28 cellular contexts compared by ENCODE assay signal in the genomic region with DNA sequence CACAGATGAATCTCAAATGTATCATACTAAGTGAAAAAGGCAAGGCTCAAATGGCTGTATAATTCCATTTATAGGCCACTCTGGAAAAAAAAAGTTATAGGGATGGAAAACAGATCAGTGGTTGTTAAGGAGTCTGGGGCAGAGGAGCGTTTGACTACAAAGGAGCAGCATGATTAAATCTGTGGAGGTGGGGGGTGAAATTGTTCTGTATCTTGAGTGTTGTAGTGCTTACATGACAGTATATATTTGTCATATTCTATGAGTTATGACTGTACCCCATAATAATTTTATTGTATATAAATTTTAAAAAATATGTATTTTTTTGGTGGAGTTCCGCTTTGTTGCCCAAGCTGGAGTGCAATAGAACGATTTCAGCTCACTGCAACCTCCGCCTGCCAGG. TPM values are rescaled to one million over a fixed set of nuclear protein-coding genes. Genes with fewer than 3 reads are reported as not detected.
A peak's percentile ranks its signal among the peaks of the same experiment; 100 is the strongest.
DNase-seq lines count a peak whose midpoint lies in the region; ATAC-seq, FAIRE-seq and TF ChIP-seq lines count a peak whose summit lies in the region.
"Had no signal": no experiment of that assay in that cellular context is flagged by ENCODE, and none has a peak within 500 bp of the region (broad histone marks: within the 10 kb centered on the region; RNA-seq: fewer than 3 reads in every experiment).

No MANE protein-coding gene starts in this region.

- H2AFZ ChIP-seq in GM12878 (ENCODE audit: control insufficient read depth, low read depth, low read length) = no peak overlapping the region
- H2AFZ ChIP-seq: GM23338 had no signal

- H4K20me1 ChIP-seq in GM12878 (ENCODE audit: control insufficient read depth, insufficient read depth) = no peaks in the 10 kb centered on the region

- H3K27ac ChIP-seq in GM12878 (ENCODE audit: control insufficient read depth, insufficient read depth) = 0 out of 2 replicates have a peak overlapping the region, but pooled peaks have one; percentile 18
- H3K27ac ChIP-seq: SJSA1 had no signal

- H3K4me1 ChIP-seq in GM12878 (ENCODE audit: control insufficient read depth, insufficient read depth, low read length) = peaks cover 13% of the 10 kb centered on the region
- H3K4me1 ChIP-seq: Caco-2, HAP-1, SJSA1 had no signal

- no peaks in the 10 kb centered on the region for H3K27me3 ChIP-seq in GM12878 (replicated peaks in 1 of 2; ENCODE audit: control insufficient read depth in 2 of 2, insufficient read depth in 2 of 2, low read length in 1 of 2)
- H3K27me3 ChIP-seq: SJSA1 had no signal

- in situ Hi-C loops in GM12878 (cut with MboI) = no loop called here

- no peak overlapping the region; the same call in 1 of the 2 replicates for H3K4me2 ChIP-seq in GM12878 (ENCODE audit: control insufficient read depth, insufficient read depth)
- H3K4me2 ChIP-seq: GM23338 had no signal

- no peak for DNase-seq in activated CD8-positive, alpha-beta T cell treated with anti-CD3 and anti-CD28 coated beads for 36 hours
- DNase-seq in activated CD8-positive, alpha-beta T cell treated with anti-CD3 and anti-CD28 coated beads, Interleukin-2, amount 10 ng/mL, durations not matched to agents 7 days and 5 days = no peak
- DNase-seq in GM19239 (ENCODE audit: insufficient read length, low spot score) (no peak), GM12878 (ENCODE audit: low read depth, low spot score) (no peak), progenitor cell of endocrine pancreas (ENCODE audit: low spot score, unreplicated experiment) (no peak), middle frontal gyrus (ENCODE audit: extremely low spot score, low spot score) (no peak), NCI-H1092 (lab: John Stamatoyannopoulos, UW) (no peak)
- DNase-seq: AML-193; C1 segment of cervical spinal cord; Caco-2; CD4-positive, alpha-beta memory T cell; HFFc6; KBM-7; MM.1S; NCI-H1417; NCI-H1694; NCI-H2029 treated with DMSO at 0.1 percent for 48 hours; NCI-H2227 treated with DMSO at 0.1 percent for 48 hours; NCI-H526 treated with DMSO at 0.1 percent for 48 hours; Right ventricle myocardium superior; RPMI8226 had no signal

- RAD21 ChIA-PET in GM12878 (lab: Charles Lee; ENCODE audit: unreplicated experiment) = no interaction called here

- intact Hi-C loops in activated CD8-positive, alpha-beta T cell treated with anti-CD3 and anti-CD28 coated beads for 36 hours (cut with micrococcal nuclease) = no loop called here
- intact Hi-C loops in GM12878 (cut with micrococcal nuclease; ENCODE audit: unreplicated experiment) = no loop called here

- TF ChIP-seq POLR2A in GM12878 (IDR thresholded peaks at IDR 0.05; ENCODE audit: low read depth, low read length) = no peak

- peaks cover 3% of the 10 kb centered on the region; the same call in 2 of the 3 replicates for H3K9me3 ChIP-seq in GM12878 (replicated peaks; ENCODE audit: control insufficient read depth, insufficient read depth, low read length)
- H3K9me3 ChIP-seq: Caco-2, HAP-1, SJSA1 had no signal

- no peak for ATAC-seq in activated CD8-positive, alpha-beta T cell treated with anti-CD3 and anti-CD28 coated beads for 36 hours
- no peak for ATAC-seq in activated CD8-positive, alpha-beta T cell treated with anti-CD3 and anti-CD28 coated beads, Interleukin-2, amount 10 ng/mL, durations not matched to agents 7 days and 5 days
- ATAC-seq in GM12878 = no peak
- ATAC-seq: GM23338 had no signal

- no peak overlapping the region for H3K4me3 Mint-ChIP-seq in activated CD8-positive, alpha-beta T cell treated with anti-CD3 and anti-CD28 coated beads for 36 hours
- no peak overlapping the region for H3K4me3 Mint-ChIP-seq in activated CD8-positive, alpha-beta T cell treated with anti-CD3 and anti-CD28 coated beads, Interleukin-2, amount 10 ng/mL, durations not matched to agents 7 days and 5 days
- no peak overlapping the region for H3K4me3 Mint-ChIP-seq in progenitor cell of endocrine pancreas (ENCODE audit: low read depth)
- H3K4me3 Mint-ChIP-seq: CD4-positive, alpha-beta memory T cell; GM23338; HFFc6 had no signal

- no peaks in the 10 kb centered on the region for H3K9me3 Mint-ChIP-seq in activated CD8-positive, alpha-beta T cell treated with anti-CD3 and anti-CD28 coated beads for 36 hours
- no peaks in the 10 kb centered on the region for H3K9me3 Mint-ChIP-seq in activated CD8-positive, alpha-beta T cell treated with anti-CD3 and anti-CD28 coated beads, Interleukin-2, amount 10 ng/mL, durations not matched to agents 7 days and 5 days (ENCODE audit: insufficient read depth)
- no peaks in the 10 kb centered on the region for H3K9me3 Mint-ChIP-seq in progenitor cell of endocrine pancreas (ENCODE audit: low read depth)
- H3K9me3 Mint-ChIP-seq: CD4-positive, alpha-beta memory T cell; GM23338; HFFc6 had no signal

- H3K36me3 Mint-ChIP-seq in activated CD8-positive, alpha-beta T cell treated with anti-CD3 and anti-CD28 coated beads for 36 hours (ENCODE audit: low read depth) = peaks cover 3% of the 10 kb centered on the region
- peaks cover 2% of the 10 kb centered on the region for H3K36me3 Mint-ChIP-seq in activated CD8-positive, alpha-beta T cell treated with anti-CD3 and anti-CD28 coated beads, Interleukin-2, amount 10 ng/mL, durations not matched to agents 7 days and 5 days (ENCODE audit: low read depth)
- peaks cover 5% of the 10 kb centered on the region for H3K36me3 Mint-ChIP-seq in progenitor cell of endocrine pancreas (ENCODE audit: insufficient read depth)

- peak; percentile 45 for FAIRE-seq in GM19239 (lab: Jason Lieb, UNC)
- FAIRE-seq in GM12878 (lab: Jason Lieb, UNC) = no peak
- FAIRE-seq: A204.1 had no signal

- no peak for TF ChIP-seq EP300 in GM12878 (IDR thresholded peaks at IDR 0.05; ENCODE audit: borderline replicate concordance in 1 of 2, control insufficient read depth in 1 of 2, low read depth in 2 of 2, low read length in 2 of 2)

- peaks cover 19% of the 10 kb centered on the region for H3K4me1 Mint-ChIP-seq in activated CD8-positive, alpha-beta T cell treated with anti-CD3 and anti-CD28 coated beads for 36 hours (ENCODE audit: low read depth)
- no peaks in the 10 kb centered on the region for H3K4me1 Mint-ChIP-seq in activated CD8-positive, alpha-beta T cell treated with anti-CD3 and anti-CD28 coated beads, Interleukin-2, amount 10 ng/mL, durations not matched to agents 7 days and 5 days (ENCODE audit: low read depth)
- no peaks in the 10 kb centered on the region for H3K4me1 Mint-ChIP-seq in progenitor cell of endocrine pancreas (ENCODE audit: low read depth)
- H3K4me1 Mint-ChIP-seq: GM23338 had no signal

- CTCF ChIA-PET in activated CD8-positive, alpha-beta T cell treated with anti-CD3 and anti-CD28 coated beads for 36 hours (lab: Charles Lee) = no interaction called here
- CTCF ChIA-PET in activated CD8-positive, alpha-beta T cell treated with anti-CD3 and anti-CD28 coated beads, Interleukin-2, amount 10 ng/mL, durations not matched to agents 7 days and 5 days (lab: Charles Lee) = no interaction called here
- CTCF ChIA-PET in GM12878 (lab: Yijun Ruan, JAX) = no interaction called here

- BruUV-seq in GM12878 (replicated peaks; lab: Mats Ljungman, UMichigan) = no TSS peak

- TF ChIP-seq CTCF in activated CD8-positive, alpha-beta T cell treated with anti-CD3 and anti-CD28 coated beads for 36 hours (IDR thresholded peaks at IDR 0.05) = no peak
- no peak for TF ChIP-seq CTCF in GM12878 (IDR thresholded peaks at IDR 0.05 in 2 of 3, conservative IDR thresholded peaks at IDR 0.05 in 1 of 3; ENCODE audit: control insufficient read depth in 2 of 3, extremely low read depth in 1 of 3, insufficient read depth in 1 of 3, low read depth in 3 of 3, low read length in 3 of 3)
- TF ChIP-seq CTCF in progenitor cell of endocrine pancreas (IDR thresholded peaks at IDR 0.05; ENCODE audit: unreplicated experiment) = no peak

- peak overlapping the region; percentile 17 for H3K27ac Mint-ChIP-seq in activated CD8-positive, alpha-beta T cell treated with anti-CD3 and anti-CD28 coated beads for 36 hours
- no peak overlapping the region for H3K27ac Mint-ChIP-seq in activated CD8-positive, alpha-beta T cell treated with anti-CD3 and anti-CD28 coated beads, Interleukin-2, amount 10 ng/mL, durations not matched to agents 7 days and 5 days
- peak overlapping the region; percentile 59 for H3K27ac Mint-ChIP-seq in progenitor cell of endocrine pancreas
- H3K27ac Mint-ChIP-seq: GM23338, HFFc6 had no signal

- no peaks in the 10 kb centered on the region for H3K27me3 Mint-ChIP-seq in activated CD8-positive, alpha-beta T cell treated with anti-CD3 and anti-CD28 coated beads for 36 hours
- H3K27me3 Mint-ChIP-seq in activated CD8-positive, alpha-beta T cell treated with anti-CD3 and anti-CD28 coated beads, Interleukin-2, amount 10 ng/mL, durations not matched to agents 7 days and 5 days (ENCODE audit: low read depth) = no peaks in the 10 kb centered on the region
- H3K27me3 Mint-ChIP-seq in progenitor cell of endocrine pancreas = no peaks in the 10 kb centered on the region
- H3K27me3 Mint-ChIP-seq: CD4-positive, alpha-beta memory T cell had no signal

- WGBS in GM12878 (ENCODE audit: insufficient coverage, insufficient replicate concordance, low lambda C conversion rate, missing lambda C conversion rate) = 100% methylated on average over 4 of the region's 4 CpGs

- no peak overlapping the region for H3K9ac ChIP-seq in GM12878 (ENCODE audit: control insufficient read depth, insufficient read depth, low read length)

- TF ChIP-seq RAD21 in GM12878 (IDR thresholded peaks at IDR 0.05; ENCODE audit: insufficient read depth, low read depth, low read length) = no peak

- no peak overlapping the region for H3K4me3 ChIP-seq in GM12878
- H3K4me3 ChIP-seq: GM23338, HAP-1, SJSA1 had no signal

- no peaks in the 10 kb centered on the region for H3K79me2 ChIP-seq in GM12878 (ENCODE audit: control insufficient read depth, insufficient read depth, low read length)

- POLR2A ChIA-PET in activated CD8-positive, alpha-beta T cell treated with anti-CD3 and anti-CD28 coated beads for 36 hours (lab: Charles Lee) = interaction anchor here (0.6 kb wide), 1 partner anchor 201 kb away, joined by 3 read pairs; no protein-coding TSS in a partner anchor
- POLR2A ChIA-PET in activated CD8-positive, alpha-beta T cell treated with anti-CD3 and anti-CD28 coated beads, Interleukin-2, amount 10 ng/mL, durations not matched to agents 7 days and 5 days (lab: Charles Lee) = interaction anchor here (0.6 to 1.1 kb wide), 2 partner anchors 15 to 37 kb away, joined by 3 read pairs; no protein-coding TSS in a partner anchor
- POLR2A ChIA-PET in GM12878 (lab: Charles Lee) = no interaction called here

- peaks cover 0 to 4% of the 10 kb centered on the region in 2 experiments; a peak in 1 of 4 replicates for H3K36me3 ChIP-seq in GM12878 (ENCODE audit: control insufficient read depth in 2 of 2, insufficient read depth in 2 of 2, low read length in 1 of 2)
- H3K36me3 ChIP-seq: HAP-1, SJSA1 had no signal

- SMC1A ChIA-PET in GM12878 (lab: Charles Lee; ENCODE audit: uncharacterized antibody, unreplicated experiment) = no interaction called here

RNA-seq across cellular contexts. Expression of gene TAF12, which starts 10.3 kb away (rescaled TPM):
- total RNA-seq in activated CD8-positive, alpha-beta T cell treated with anti-CD3 and anti-CD28 coated beads for 36 hours = 10 to 100 TPM; 21.3 to 23.0 TPM
- total RNA-seq in activated CD8-positive, alpha-beta T cell treated with anti-CD3 and anti-CD28 coated beads, Interleukin-2, amount 10 ng/mL, durations not matched to agents 7 days and 5 days = 10 to 100 TPM; 35.7 to 39.3 TPM
- 6.9 TPM in 2 replicates for total RNA-seq in GM12878 (2013; cell fraction: nucleolus; rRNA removed)
- total RNA-seq in GM12878 (2014; rRNA removed) = 21.9 and 30.0 TPM in 2 replicates
- total RNA-seq in GM12878 (2014; rRNA removed; fragmentation: Illumina TruSeq; extraction: Trizol) = 23.9 and 25.1 TPM in 2 replicates
- total RNA-seq in GM12878 (2021) = 18.3 TPM in 2 replicates
- 13.5 TPM for polyA plus RNA-seq in GM12878 (2011; ENCODE audit: low read depth)
- polyA plus RNA-seq in GM12878 (2011; rRNA removed) = 30.2 and 35.0 TPM in 2 replicates
- 18.8 and 22.1 TPM in 2 replicates for polyA plus RNA-seq in GM12878 (2011; cell fraction: cytosol; rRNA removed)
- 12.2 and 16.6 TPM in 2 replicates for polyA plus RNA-seq in GM12878 (2011; cell fraction: nucleus; rRNA removed)
- 17.9 and 18.0 TPM in 2 replicates for polyA plus RNA-seq in GM12878 (2012)
- 27.0 and 28.3 TPM in 2 replicates for polyA plus RNA-seq in GM12878 (2014; fragmentation: Illumina TruSeq; extraction: Trizol)
- polyA plus RNA-seq in GM12878 (2014; fragmentation: Nextera tagmentation; extraction: Ambion mirVana) = 10 to 100 TPM; 34.3 to 41.9 TPM
- polyA plus RNA-seq in GM12878 (2014; rRNA removed) = 25.5 and 25.6 TPM in 2 replicates
- 10 to 100 TPM; 42.4 to 43.3 TPM for polyA plus RNA-seq in GM12878 (2016; fragmentation: Nextera tagmentation; extraction: Ambion mirVana)
- polyA minus RNA-seq in GM12878 (2011; rRNA and poly(A)+ RNA removed) = 14.2 and 15.4 TPM in 2 replicates
- 3.7 and 3.8 TPM in 2 replicates for polyA minus RNA-seq in GM12878 (2011; cell fraction: cytosol; rRNA and poly(A)+ RNA removed)
- polyA minus RNA-seq in GM12878 (2011; cell fraction: nucleus; rRNA and poly(A)+ RNA removed) = 3.5 and 7.3 TPM in 2 replicates
- total RNA-seq in progenitor cell of endocrine pancreas = 18.2 and 20.1 TPM in 2 replicates

RNA-seq across cellular contexts. Expression of gene RNU11, which starts 15.8 kb away (rescaled TPM):
- not detected for total RNA-seq in activated CD8-positive, alpha-beta T cell treated with anti-CD3 and anti-CD28 coated beads for 36 hours
- not detected for total RNA-seq in activated CD8-positive, alpha-beta T cell treated with anti-CD3 and anti-CD28 coated beads, Interleukin-2, amount 10 ng/mL, durations not matched to agents 7 days and 5 days
- total RNA-seq in GM12878 (2013; cell fraction: nucleolus; rRNA removed) = not detected in 2 replicates
- total RNA-seq in GM12878 (2014; rRNA removed) (under 0.01 TPM in 1 of 2 replicates, not detected in the other), GM12878 (2014; rRNA removed; fragmentation: Illumina TruSeq; extraction: Trizol) (not detected in 2 replicates), GM12878 (2021) (not detected in 2 replicates), progenitor cell of endocrine pancreas (not detected in 2 replicates)
- not detected for polyA plus RNA-seq in GM12878 (2011; ENCODE audit: low read depth)
- polyA plus RNA-seq in GM12878 (2011; rRNA removed) (not detected in 2 replicates), GM12878 (2014; fragmentation: Illumina TruSeq; extraction: Trizol) (not detected in 2 replicates), GM12878 (2014; fragmentation: Nextera tagmentation; extraction: Ambion mirVana) (not detected), GM12878 (2014; rRNA removed) (not detected in 2 replicates), GM12878 (2016; fragmentation: Nextera tagmentation; extraction: Ambion mirVana) (not detected)
- not detected in 2 replicates for polyA plus RNA-seq in GM12878 (2011; cell fraction: cytosol; rRNA removed)
- not detected in 2 replicates for polyA plus RNA-seq in GM12878 (2011; cell fraction: nucleus; rRNA removed)
- polyA plus RNA-seq in GM12878 (2012) = not detected in 2 replicates
- not detected in 2 replicates for polyA minus RNA-seq in GM12878 (2011; rRNA and poly(A)+ RNA removed)
- polyA minus RNA-seq in GM12878 (2011; cell fraction: cytosol; rRNA and poly(A)+ RNA removed) = 648 TPM in 2 replicates
- not detected in 2 replicates for polyA minus RNA-seq in GM12878 (2011; cell fraction: nucleus; rRNA and poly(A)+ RNA removed)
- total RNA-seq: Caco-2; CD4-positive, alpha-beta memory T cell; GM23338; HFFc6; LHCN-M2; NCI-H460; Right ventricle myocardium superior; SJSA1 had no signal
- polyA plus RNA-seq: AG04450; CD4-positive, alpha-beta memory T cell; GM23338 had no signal

RNA-seq across cellular contexts. Expression of gene GMEB1, which starts 36.0 kb away (rescaled TPM):
- total RNA-seq in activated CD8-positive, alpha-beta T cell treated with anti-CD3 and anti-CD28 coated beads for 36 hours = 10 to 100 TPM; 22.0 to 23.3 TPM
- 10 to 100 TPM; 35.5 to 36.4 TPM for total RNA-seq in activated CD8-positive, alpha-beta T cell treated with anti-CD3 and anti-CD28 coated beads, Interleukin-2, amount 10 ng/mL, durations not matched to agents 7 days and 5 days
- total RNA-seq in GM12878 (2013; cell fraction: nucleolus; rRNA removed) = 9.1 and 9.4 TPM in 2 replicates
- 7.3 and 7.6 TPM in 2 replicates for total RNA-seq in GM12878 (2014; rRNA removed)
- 10.0 TPM in 2 replicates for total RNA-seq in GM12878 (2014; rRNA removed; fragmentation: Illumina TruSeq; extraction: Trizol)
- 14.4 and 17.6 TPM in 2 replicates for total RNA-seq in GM12878 (2021)
- polyA plus RNA-seq in GM12878 (2011; ENCODE audit: low read depth) = 7.3 TPM
- 6.2 and 8.7 TPM in 2 replicates for polyA plus RNA-seq in GM12878 (2011; rRNA removed)
- polyA plus RNA-seq in GM12878 (2011; cell fraction: cytosol; rRNA removed) = 8.7 and 8.9 TPM in 2 replicates
- 5.6 and 6.3 TPM in 2 replicates for polyA plus RNA-seq in GM12878 (2011; cell fraction: nucleus; rRNA removed)
- 7.5 and 8.4 TPM in 2 replicates for polyA plus RNA-seq in GM12878 (2012)
- 12.7 and 16.1 TPM in 2 replicates for polyA plus RNA-seq in GM12878 (2014; fragmentation: Illumina TruSeq; extraction: Trizol)
- 1 to 10 TPM; 4.9 to 7.5 TPM for polyA plus RNA-seq in GM12878 (2014; fragmentation: Nextera tagmentation; extraction: Ambion mirVana)
- polyA plus RNA-seq in GM12878 (2014; rRNA removed) = 8.2 and 9.0 TPM in 2 replicates
- polyA plus RNA-seq in GM12878 (2016; fragmentation: Nextera tagmentation; extraction: Ambion mirVana) = 10 to 100 TPM; 13.7 to 14.2 TPM
- polyA minus RNA-seq in GM12878 (2011; rRNA and poly(A)+ RNA removed) = 11.5 and 23.8 TPM in 2 replicates
- 4.3 and 5.4 TPM in 2 replicates for polyA minus RNA-seq in GM12878 (2011; cell fraction: cytosol; rRNA and poly(A)+ RNA removed)
- polyA minus RNA-seq in GM12878 (2011; cell fraction: nucleus; rRNA and poly(A)+ RNA removed) = 1.1 and 2.2 TPM in 2 replicates
- 18.5 and 18.8 TPM in 2 replicates for total RNA-seq in progenitor cell of endocrine pancreas

RNA-seq across cellular contexts. Expression of gene RAB42, which starts 40.5 kb away (rescaled TPM):
- total RNA-seq in activated CD8-positive, alpha-beta T cell treated with anti-CD3 and anti-CD28 coated beads for 36 hours = not detected
- not detected for total RNA-seq in activated CD8-positive, alpha-beta T cell treated with anti-CD3 and anti-CD28 coated beads, Interleukin-2, amount 10 ng/mL, durations not matched to agents 7 days and 5 days
- total RNA-seq in GM12878 (2013; cell fraction: nucleolus; rRNA removed) = 1.1 and 2.0 TPM in 2 replicates
- total RNA-seq in GM12878 (2014; rRNA removed) (0.76 and 0.96 TPM in 2 replicates), GM12878 (2014; rRNA removed; fragmentation: Illumina TruSeq; extraction: Trizol) (0.28 and 0.49 TPM in 2 replicates), GM12878 (2021) (0.72 and 0.92 TPM in 2 replicates), progenitor cell of endocrine pancreas (0.65 and 2.1 TPM in 2 replicates)
- polyA plus RNA-seq in GM12878 (2011; ENCODE audit: low read depth) = 0.75 TPM
- polyA plus RNA-seq in GM12878 (2011; rRNA removed) (4.2 and 4.5 TPM in 2 replicates), GM12878 (2014; fragmentation: Illumina TruSeq; extraction: Trizol) (0.38 and 0.51 TPM in 2 replicates), GM12878 (2014; fragmentation: Nextera tagmentation; extraction: Ambion mirVana) (under 1 TPM; 0.16 to 0.21 TPM), GM12878 (2014; rRNA removed) (0.24 and 0.99 TPM in 2 replicates), GM12878 (2016; fragmentation: Nextera tagmentation; extraction: Ambion mirVana) (under 1 TPM; 0.28 to 0.48 TPM)
- 5.8 and 6.1 TPM in 2 replicates for polyA plus RNA-seq in GM12878 (2011; cell fraction: cytosol; rRNA removed)
- 1.4 and 2.3 TPM in 2 replicates for polyA plus RNA-seq in GM12878 (2011; cell fraction: nucleus; rRNA removed)
- 0.72 and 1.2 TPM in 2 replicates for polyA plus RNA-seq in GM12878 (2012)
- polyA minus RNA-seq in GM12878 (2011; rRNA and poly(A)+ RNA removed) = 3.0 and 3.7 TPM in 2 replicates
- 1.6 and 1.9 TPM in 2 replicates for polyA minus RNA-seq in GM12878 (2011; cell fraction: cytosol; rRNA and poly(A)+ RNA removed)
- polyA minus RNA-seq in GM12878 (2011; cell fraction: nucleus; rRNA and poly(A)+ RNA removed) = 1.5 and 2.0 TPM in 2 replicates
- polyA plus RNA-seq: CD4-positive, alpha-beta memory T cell had no signal
